In genomic region chr9:13446935-13447334, GRCh38 we compare ENCODE assay signal across 15 cellular contexts.
DNase-seq lines count a peak whose midpoint lies in the region; ATAC-seq, FAIRE-seq and TF ChIP-seq lines count a peak whose summit lies in the region.
"Had no signal": no experiment of that assay in that cellular context is flagged by ENCODE, and none has a peak within 500 bp of the region (broad histone marks: within the 10 kb centered on the region; RNA-seq: fewer than 3 reads in every experiment).

No MANE protein-coding gene starts in this region.

- H3K79me2 ChIP-seq in smooth muscle cell (ENCODE audit: low read depth): no peaks in the 10 kb centered on the region

- H2AFZ ChIP-seq in smooth muscle cell (ENCODE audit: low read depth): no peak overlapping the region

- 97% methylated on average over 3 of the region's 3 CpGs for WGBS in smooth muscle cell (ENCODE audit: low lambda C conversion rate)

- no peak for ATAC-seq in activated CD4-positive, CD25-positive, alpha-beta regulatory T cell treated with anti-CD3 and anti-CD28 coated beads, Interleukin-2, amount 50 U/mL, for 24 hours

- no peaks in the 10 kb centered on the region for H3K27me3 ChIP-seq in smooth muscle cell (ENCODE audit: low read depth)
- H3K27me3 ChIP-seq: testis had no signal

- TF ChIP-seq CTCF in smooth muscle cell (IDR thresholded peaks at IDR 0.05; ENCODE audit: borderline replicate concordance, insufficient read depth, poor library complexity, severe bottlenecking): peak; percentile 32

- H3K27ac ChIP-seq in smooth muscle cell (ENCODE audit: low read depth): no peak overlapping the region
- H3K27ac ChIP-seq: testis had no signal

- DNase-seq in NCI-H1092 treated with DMSO at 0.1 percent for 48 hours (lab: John Stamatoyannopoulos, UW) (peak; percentile 32), NCI-H1092 (lab: John Stamatoyannopoulos, UW) (no peak), RCC 7860 (ENCODE audit: low spot score) (no peak), fibroblast of peridontal ligament (ENCODE audit: extremely low read depth) (peak; percentile 9), smooth muscle cell (lab: John Stamatoyannopoulos, UW; ENCODE audit: unreplicated experiment) (no peak), SHP77 (lab: John Stamatoyannopoulos, UW) (no peak)
- DNase-seq in activated naive CD4-positive, alpha-beta T cell treated with Interleukin-2 at 50 U/mL for 16 hours: no peak
- DNase-seq: activated CD8-positive, alpha-beta memory T cell treated with anti-CD3 and anti-CD28 coated beads, Interleukin-2, amount 50 U/mL, for 4 hours; DMS79; effector CD4-positive, alpha-beta T cell; NCI-H1417; NCI-H510A treated with DMSO at 0.1 percent for 48 hours; SIG-M5; testis had no signal

- no peaks in the 10 kb centered on the region for H4K20me1 ChIP-seq in smooth muscle cell (ENCODE audit: low read depth)

- no peak overlapping the region for H3K4me3 ChIP-seq in smooth muscle cell
- H3K4me3 ChIP-seq: testis had no signal

- H3K36me3 ChIP-seq in smooth muscle cell (ENCODE audit: low read depth): no peaks in the 10 kb centered on the region

- H3K9me3 ChIP-seq in smooth muscle cell (replicated peaks; ENCODE audit: low read depth): no peaks in the 10 kb centered on the region
- H3K9me3 ChIP-seq: testis had no signal

- FAIRE-seq in RCC 7860 (lab: Jason Lieb, UNC): peak; percentile 39

- H3K4me2 ChIP-seq in smooth muscle cell: no peak overlapping the region

- no peaks in the 10 kb centered on the region for H3K4me1 ChIP-seq in smooth muscle cell (ENCODE audit: low read depth)
- H3K4me1 ChIP-seq: testis had no signal

- no peak overlapping the region for H3K9ac ChIP-seq in smooth muscle cell (ENCODE audit: low read depth)

- H3F3A ChIP-seq in smooth muscle cell (ENCODE audit: low read depth): no peaks in the 10 kb centered on the region

Comparison
In these comparisons a context has a peak if more than half of its experiments do, and no peak if none do; other contexts are left out.
1. DNase-seq: peak in NCI-H1092 treated with DMSO at 0.1 percent for 48 hours (single experiment) and fibroblast of peridontal ligament (single experiment); none in NCI-H1092 (single experiment), RCC 7860 (single experiment), smooth muscle cell (single experiment), activated naive CD4-positive, alpha-beta T cell treated with Interleukin-2 at 50 U/mL for 16 hours (single experiment) and SHP77 (0 of 2).